ENCODE assay signal across 16 cellular contexts in the genomic region with DNA sequence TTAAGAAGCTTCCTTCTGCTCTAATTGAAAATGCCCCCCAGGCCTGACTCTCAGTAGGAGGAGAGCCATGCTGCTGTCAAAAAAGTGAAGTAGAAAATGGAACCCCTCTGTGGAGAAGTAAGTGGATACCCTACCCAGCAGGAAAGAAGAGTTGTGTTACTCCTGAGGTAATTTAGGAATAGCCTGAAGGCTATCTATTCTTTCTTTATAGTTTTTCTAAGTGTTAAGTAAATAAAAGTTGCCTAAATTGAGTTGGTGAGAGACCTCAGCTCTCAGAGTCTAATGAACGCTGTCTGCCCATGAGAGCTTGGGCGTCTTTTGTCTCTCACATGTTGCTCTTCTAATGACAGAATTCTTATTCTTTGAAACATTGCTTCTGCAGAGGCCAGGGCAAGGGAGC.
DNase-seq lines count a peak whose midpoint lies in the region; ATAC-seq, FAIRE-seq and TF ChIP-seq lines count a peak whose summit lies in the region.
"Had no signal": no experiment of that assay in that cellular context is flagged by ENCODE, and none has a peak within 500 bp of the region (broad histone marks: within the 10 kb centered on the region; RNA-seq: fewer than 3 reads in every experiment).

No MANE protein-coding gene starts in this region.

- H3K27ac Mint-ChIP-seq in T-helper 17 cell: no peak overlapping the region
- H3K27ac Mint-ChIP-seq: CD4-positive, alpha-beta memory T cell had no signal

- H3K4me3 ChIP-seq in SK-N-MC (no peak overlapping the region), heart right ventricle (no peak overlapping the region)
- H3K4me3 ChIP-seq: A549, GM23248 had no signal

- intact Hi-C loops in heart right ventricle (cut with DNase I): no loop called here

- no peaks in the 10 kb centered on the region for H3K9me3 ChIP-seq in SK-N-MC (ENCODE audit: low read depth, low read length)
- no peaks in the 10 kb centered on the region for H3K9me3 ChIP-seq in heart right ventricle
- no peaks in the 10 kb centered on the region for H3K9me3 ChIP-seq in T-helper 17 cell (ENCODE audit: control insufficient read depth, low read length, poor library complexity, severe bottlenecking)
- H3K9me3 ChIP-seq: A549, BE2C had no signal

- no peaks in the 10 kb centered on the region for H3K4me1 ChIP-seq in heart right ventricle
- H3K4me1 ChIP-seq: A549 had no signal

- H3K36me3 Mint-ChIP-seq in T-helper 17 cell (ENCODE audit: low read depth): no peaks in the 10 kb centered on the region
- H3K36me3 Mint-ChIP-seq: CD4-positive, alpha-beta memory T cell had no signal

- no peak overlapping the region for H3K9ac ChIP-seq in SK-N-MC (ENCODE audit: insufficient read length)
- H3K9ac ChIP-seq: GM23248 had no signal

- 76 to 78% methylated on average over 2 of the region's 2 CpGs for WGBS in heart right ventricle, 2 donors

- no peak for TF ChIP-seq CTCF in heart right ventricle (IDR thresholded peaks at IDR 0.05)

- H3K4me3 Mint-ChIP-seq in T-helper 17 cell: no peak overlapping the region
- H3K4me3 Mint-ChIP-seq: CD4-positive, alpha-beta memory T cell had no signal

- ATAC-seq in heart right ventricle: no peak
- ATAC-seq in T-helper 17 cell: no peak
- ATAC-seq: A549, HCT116 had no signal

- FAIRE-seq in GM19239 (lab: Jason Lieb, UNC): no peak
- FAIRE-seq: A549, H54 had no signal

- H3K36me3 ChIP-seq in SK-N-MC (ENCODE audit: insufficient read depth, low read length) (no peaks in the 10 kb centered on the region), heart right ventricle (no peaks in the 10 kb centered on the region)
- H3K36me3 ChIP-seq: BE2C had no signal

- H3K27me3 Mint-ChIP-seq in T-helper 17 cell: peaks cover 37% of the 10 kb centered on the region

- H3K27me3 ChIP-seq in heart right ventricle: peaks cover 0 to 3% (median 0%) of the 10 kb centered on the region in 7 donors
- H3K27me3 ChIP-seq: BE2C had no signal

- no peak overlapping the region for H3K27ac ChIP-seq in SK-N-MC
- H3K27ac ChIP-seq in heart right ventricle: no peak overlapping the region
- H3K27ac ChIP-seq: A549, GM23248 had no signal

- no peaks in the 10 kb centered on the region for H3K4me1 Mint-ChIP-seq in T-helper 17 cell
- H3K4me1 Mint-ChIP-seq: CD4-positive, alpha-beta memory T cell had no signal

- DNase-seq in DMS79 (lab: John Stamatoyannopoulos, UW) (peak; percentile 32), ELF-1 (ENCODE audit: low read depth, low spot score) (peak; percentile 30), NCI-H146 treated with DMSO at 0.1 percent for 48 hours (lab: John Stamatoyannopoulos, UW; ENCODE audit: unreplicated experiment) (peak; percentile 21), SK-N-MC (ENCODE audit: low read depth, low spot score) (peak; percentile 34), NCI-H774 (lab: John Stamatoyannopoulos, UW) (no peak), heart right ventricle (no peak), GM19239 (ENCODE audit: insufficient read length, low spot score) (no peak), T-helper 17 cell (no peak)
- DNase-seq: BE2C; CD4-positive, alpha-beta memory T cell; DMS153; GM23248; IMR-90 had no signal

Comparison
In these comparisons a context has a peak if more than half of its experiments do, and no peak if none do; other contexts are left out.
1. DNase-seq: peak in DMS79 (single experiment), ELF-1 (single experiment), NCI-H146 treated with DMSO at 0.1 percent for 48 hours (single experiment) and SK-N-MC (single experiment); none in NCI-H774 (single experiment), heart right ventricle (0 of 2), GM19239 (single experiment) and T-helper 17 cell (0 of 3).